Comparison of ENCODE assay signal across 19 cellular contexts in genomic region chr3:177475266-177475665, GRCh38.
"Had no signal": no experiment of that assay in that cellular context is flagged by ENCODE, and none has a peak within 500 bp of the region (broad histone marks: within the 10 kb centered on the region; RNA-seq: fewer than 3 reads in every experiment).

No MANE protein-coding gene starts in this region.

- H3K9me3 ChIP-seq: breast epithelium, psoas muscle, testis had no signal

- H3K36me3 ChIP-seq: breast epithelium, WERI-Rb-1 had no signal

- H3K27ac Mint-ChIP-seq: activated CD4-positive, alpha-beta T cell treated with anti-CD3 and anti-CD28 coated beads for 36 hours; activated CD8-positive, alpha-beta T cell treated with anti-CD3 and anti-CD28 coated beads, Interleukin-2, amount 10 ng/mL, durations not matched to agents 7 days and 5 days; immature natural killer cell; naive thymus-derived CD4-positive, alpha-beta T cell; stimulated activated naive CD8-positive, alpha-beta T cell treated with anti-CD3 and anti-CD28 coated beads, Interleukin-15, Interleukin-2, amounts not matched to agents 100 ng/mL and 50 ng/mL, for 24 hours had no signal

- H3K9me3 Mint-ChIP-seq: immature natural killer cell; stimulated activated naive CD8-positive, alpha-beta T cell treated with anti-CD3 and anti-CD28 coated beads, Interleukin-15, Interleukin-2, amounts not matched to agents 100 ng/mL and 50 ng/mL, for 24 hours had no signal

- H3K4me3 Mint-ChIP-seq: activated CD4-positive, alpha-beta T cell treated with anti-CD3 and anti-CD28 coated beads for 36 hours; activated CD8-positive, alpha-beta T cell treated with anti-CD3 and anti-CD28 coated beads, Interleukin-2, amount 10 ng/mL, durations not matched to agents 7 days and 5 days; immature natural killer cell; stimulated activated naive CD8-positive, alpha-beta T cell treated with anti-CD3 and anti-CD28 coated beads, Interleukin-15, Interleukin-2, amounts not matched to agents 100 ng/mL and 50 ng/mL, for 24 hours had no signal

- H3K27me3 ChIP-seq: breast epithelium, testis had no signal

- H3K27ac ChIP-seq: breast epithelium, psoas muscle, testis, WERI-Rb-1 had no signal

- ATAC-seq: activated CD4-positive, alpha-beta T cell treated with anti-CD3 and anti-CD28 coated beads for 36 hours; activated CD8-positive, alpha-beta T cell treated with anti-CD3 and anti-CD28 coated beads, Interleukin-2, amount 10 ng/mL, durations not matched to agents 7 days and 5 days; esophagus mucosa; left cardiac atrium; naive thymus-derived CD4-positive, alpha-beta T cell; psoas muscle had no signal

- H3K4me1 Mint-ChIP-seq: activated CD4-positive, alpha-beta T cell treated with anti-CD3 and anti-CD28 coated beads for 36 hours; immature natural killer cell had no signal

- DNase-seq: activated CD4-positive, alpha-beta T cell treated with anti-CD3 and anti-CD28 coated beads for 36 hours; activated CD8-positive, alpha-beta memory T cell treated with anti-CD3 and anti-CD28 coated beads, Interleukin-2, amount 50 U/mL, for 48 hours; activated CD8-positive, alpha-beta T cell treated with anti-CD3 and anti-CD28 coated beads, Interleukin-2, amount 10 ng/mL, durations not matched to agents 7 days and 5 days; activated naive CD4-positive, alpha-beta T cell; aorta; immature natural killer cell; left cardiac atrium; naive thymus-derived CD4-positive, alpha-beta T cell; nucleus accumbens; psoas muscle; stimulated activated CD4-positive, alpha-beta T cell treated with anti-CD3 and anti-CD28 coated beads, Interleukin-4, amount 100 ng/mL, for 1 hour; stimulated activated CD8-positive, alpha-beta memory T cell treated with anti-CD3 and anti-CD28 coated beads, Interleukin-4, amount 100 ng/mL, for 48 hours; T1000; testis; WERI-Rb-1 had no signal

- H3K4me3 ChIP-seq: breast epithelium, lung, psoas muscle, testis had no signal

- H3K27me3 Mint-ChIP-seq: activated CD4-positive, alpha-beta T cell treated with anti-CD3 and anti-CD28 coated beads for 36 hours; naive thymus-derived CD4-positive, alpha-beta T cell; stimulated activated naive CD8-positive, alpha-beta T cell treated with anti-CD3 and anti-CD28 coated beads, Interleukin-15, Interleukin-2, amounts not matched to agents 100 ng/mL and 50 ng/mL, for 24 hours had no signal

- H3K36me3 Mint-ChIP-seq: immature natural killer cell; naive thymus-derived CD4-positive, alpha-beta T cell had no signal
